10 cellular contexts compared by ENCODE assay signal in the genomic region with DNA sequence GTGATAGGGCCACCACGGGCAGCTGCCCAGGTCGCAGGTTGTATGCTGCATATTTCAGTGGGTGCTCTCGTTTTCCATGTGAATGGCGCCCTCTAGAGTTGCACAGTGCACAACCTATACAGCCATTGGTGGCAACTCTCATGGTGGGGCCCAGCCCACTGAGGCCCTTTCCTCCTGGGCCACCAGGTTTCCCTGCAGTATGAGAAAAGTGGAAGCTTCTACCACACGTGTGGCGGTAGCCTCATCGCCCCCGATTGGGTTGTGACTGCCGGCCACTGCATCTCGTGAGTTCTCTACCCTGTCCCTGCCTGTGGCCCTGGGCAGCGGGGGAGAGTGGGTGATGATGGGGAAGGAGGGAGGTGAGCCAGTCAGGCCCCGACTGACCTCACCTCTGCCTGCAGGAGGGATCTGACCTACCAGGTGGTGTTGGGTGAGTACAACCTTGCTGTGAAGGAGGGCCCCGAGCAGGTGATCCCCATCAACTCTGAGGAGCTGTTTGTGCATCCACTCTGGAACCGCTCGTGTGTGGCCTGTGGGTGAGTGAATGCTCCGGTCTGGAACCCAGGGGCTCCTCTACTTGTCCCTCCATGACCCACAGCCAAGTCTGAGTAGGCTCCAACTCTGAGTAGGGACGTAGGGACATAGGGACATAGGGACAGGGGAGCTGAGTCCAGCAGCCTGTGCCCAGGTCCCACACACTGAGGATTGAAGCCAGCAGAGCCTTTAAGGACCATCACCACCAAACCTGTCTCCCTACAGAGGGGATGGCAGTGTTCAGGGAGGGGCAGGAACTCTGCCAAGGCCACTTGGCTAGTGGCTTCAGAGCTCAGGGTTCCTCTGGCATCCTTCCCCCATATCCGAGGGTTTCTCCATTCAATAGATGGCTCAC. TPM values are rescaled to one million over a fixed set of nuclear protein-coding genes. Genes with fewer than 3 reads are reported as not detected.
DNase-seq lines count a peak whose midpoint lies in the region; ATAC-seq and TF ChIP-seq lines count a peak whose summit lies in the region.
"Not testable (repeated sequence)": the region's sequence is repeated elsewhere in the genome, so short reads cannot be mapped to it uniquely, and the experiment has no call there.
"Had no signal": no experiment of that assay in that cellular context is flagged by ENCODE, and none has a peak within 500 bp of the region (broad histone marks: within the 10 kb centered on the region; RNA-seq: fewer than 3 reads in every experiment).

No MANE protein-coding gene starts in this region.

- H3K9me3 ChIP-seq in OCI-LY1 (ENCODE audit: low read length); left ventricle myocardium inferior (replicated peaks); upper lobe of left lung: not testable (repeated sequence)

- H3K4me3 Mint-ChIP-seq in activated CD8-positive, alpha-beta T cell treated with anti-CD3 and anti-CD28 coated beads, Interleukin-2, amount 10 ng/mL, durations not matched to agents 7 days and 5 days; chondrocyte (ENCODE audit: unreplicated experiment); neural crest cell: not testable (repeated sequence)

- intact Hi-C loops in left ventricle myocardium inferior (cut with micrococcal nuclease) = not testable (repeated sequence)

- not testable (repeated sequence) for H3K27me3 ChIP-seq in OCI-LY1 (ENCODE audit: insufficient read depth, low read length); left ventricle myocardium inferior (ENCODE audit: low read depth); upper lobe of left lung

- CTCF ChIA-PET in activated CD8-positive, alpha-beta T cell treated with anti-CD3 and anti-CD28 coated beads, Interleukin-2, amount 10 ng/mL, durations not matched to agents 7 days and 5 days (lab: Charles Lee) = interaction anchor here (1.5 kb wide), 1 partner anchor 19 kb away, joined by 6 read pairs; no protein-coding TSS in a partner anchor

- not testable (repeated sequence) for TF ChIP-seq POLR2A in upper lobe of left lung (IDR thresholded peaks at IDR 0.05)

- not testable (repeated sequence) for H3K4me3 ChIP-seq in OCI-LY1 (ENCODE audit: low read depth, low read length, poor library complexity, severe bottlenecking); left ventricle myocardium inferior; upper lobe of left lung

- not testable (repeated sequence) for H3K4me1 Mint-ChIP-seq in activated CD8-positive, alpha-beta T cell treated with anti-CD3 and anti-CD28 coated beads, Interleukin-2, amount 10 ng/mL, durations not matched to agents 7 days and 5 days (ENCODE audit: low read depth); chondrocyte (ENCODE audit: low read depth); neural crest cell

- DNase-seq in DMS79 (lab: John Stamatoyannopoulos, UW) = peak; percentile 14
- peak; percentile 57 for DNase-seq in KBM-7
- peak; percentile 67 for DNase-seq in activated CD8-positive, alpha-beta T cell treated with anti-CD3 and anti-CD28 coated beads, Interleukin-2, amount 10 ng/mL, durations not matched to agents 7 days and 5 days
- DNase-seq in chondrocyte (ENCODE audit: low spot score) = not testable (repeated sequence)
- peak; percentile 20 for DNase-seq in left ventricle myocardium inferior
- peak; percentile 51 for DNase-seq in neural crest cell (ENCODE audit: low read depth, low spot score)
- peak in 1 of 2 donors; percentile 55 for DNase-seq in upper lobe of left lung

- H3K4me1 ChIP-seq in OCI-LY1 (ENCODE audit: insufficient read depth, low read length, severe bottlenecking); left ventricle myocardium inferior; upper lobe of left lung: not testable (repeated sequence)

- H3K79me2 ChIP-seq in OCI-LY1 (ENCODE audit: insufficient read depth, low read length) = not testable (repeated sequence)

- H3K36me3 Mint-ChIP-seq in activated CD8-positive, alpha-beta T cell treated with anti-CD3 and anti-CD28 coated beads, Interleukin-2, amount 10 ng/mL, durations not matched to agents 7 days and 5 days (ENCODE audit: low read depth); chondrocyte (ENCODE audit: low read depth); neural crest cell (ENCODE audit: low read depth): not testable (repeated sequence)

- TF ChIP-seq CTCF in OCI-LY1 (IDR thresholded peaks at IDR 0.05; ENCODE audit: low read length) (peak; percentile 40; the same call in 1 of the 2 replicates), chondrocyte (IDR thresholded peaks at IDR 0.05) (peak; percentile 70), left ventricle myocardium inferior (IDR thresholded peaks at IDR 0.05; ENCODE audit: borderline replicate concordance) (peak; percentile 55), neural crest cell (conservative IDR thresholded peaks at IDR 0.05) (peak; percentile 51), upper lobe of left lung (IDR thresholded peaks at IDR 0.05) (peak in 3 of 6 experiments; percentile 21 to 34 (median 29))

- H3K9ac ChIP-seq in OCI-LY1 (ENCODE audit: low read length) = not testable (repeated sequence)

- POLR2A ChIA-PET in activated CD8-positive, alpha-beta T cell treated with anti-CD3 and anti-CD28 coated beads, Interleukin-2, amount 10 ng/mL, durations not matched to agents 7 days and 5 days (lab: Charles Lee) = not testable (repeated sequence)

- H3K36me3 ChIP-seq in OCI-LY1 (ENCODE audit: insufficient read depth, low read length); left ventricle myocardium inferior; upper lobe of left lung: not testable (repeated sequence)

- H3K27ac ChIP-seq in OCI-LY1 (ENCODE audit: low read depth, low read length, poor library complexity, severe bottlenecking); left ventricle myocardium inferior (replicated peaks); upper lobe of left lung: not testable (repeated sequence)

- not testable (repeated sequence) for H3K4me2 ChIP-seq in OCI-LY1 (ENCODE audit: low read length)

- 68% methylated on average over 17 to 18 of the region's 18 CpGs for WGBS in upper lobe of left lung, 2 donors

- not testable (repeated sequence) for H3F3A ChIP-seq in OCI-LY1 (ENCODE audit: insufficient read depth, low read length)

- H3K27me3 Mint-ChIP-seq in activated CD8-positive, alpha-beta T cell treated with anti-CD3 and anti-CD28 coated beads, Interleukin-2, amount 10 ng/mL, durations not matched to agents 7 days and 5 days (ENCODE audit: low read depth); chondrocyte (ENCODE audit: low read depth); neural crest cell (ENCODE audit: low read depth): not testable (repeated sequence)

- not testable (repeated sequence) for H3K9me3 Mint-ChIP-seq in activated CD8-positive, alpha-beta T cell treated with anti-CD3 and anti-CD28 coated beads, Interleukin-2, amount 10 ng/mL, durations not matched to agents 7 days and 5 days (ENCODE audit: insufficient read depth); chondrocyte (ENCODE audit: low read depth); neural crest cell

- not testable (repeated sequence) for H3K27ac Mint-ChIP-seq in activated CD8-positive, alpha-beta T cell treated with anti-CD3 and anti-CD28 coated beads, Interleukin-2, amount 10 ng/mL, durations not matched to agents 7 days and 5 days; chondrocyte (ENCODE audit: unreplicated experiment); neural crest cell (ENCODE audit: unreplicated experiment)

- in situ Hi-C loops in KBM-7 (cut with MboI; ENCODE audit: low pct_unique_long_range_greater_than_20kb, low sequenced_read_pairs) = not testable (repeated sequence)

- ATAC-seq in activated CD8-positive, alpha-beta T cell treated with anti-CD3 and anti-CD28 coated beads, Interleukin-2, amount 10 ng/mL, durations not matched to agents 7 days and 5 days = peak; percentile 85
- ATAC-seq in upper lobe of left lung (ENCODE audit: low FRiP score in 2 of 2) = peak; percentile 63 to 75

- H2AFZ ChIP-seq in OCI-LY1 (ENCODE audit: low read length) = not testable (repeated sequence)

- not testable (repeated sequence) for H3K9me2 ChIP-seq in OCI-LY1 (ENCODE audit: low read depth, low read length)

- not testable (repeated sequence) for TF ChIP-seq EP300 in upper lobe of left lung (IDR thresholded peaks at IDR 0.05)

- not testable (repeated sequence) for H4K20me1 ChIP-seq in OCI-LY1 (ENCODE audit: insufficient read depth, low read length)

RNA-seq across cellular contexts. Expression of gene CELA3A, which starts 4.0 kb away (rescaled TPM):
- not detected for total RNA-seq in activated CD8-positive, alpha-beta T cell treated with anti-CD3 and anti-CD28 coated beads, Interleukin-2, amount 10 ng/mL, durations not matched to agents 7 days and 5 days
- total RNA-seq in chondrocyte = not detected in 3 replicates
- total RNA-seq in left ventricle myocardium inferior = not detected
- not detected in 2 replicates for total RNA-seq in neural crest cell
- total RNA-seq in upper lobe of left lung = 10 to 100 TPM in 1 of 6 donors, 1 to 10 TPM in 1, not detected in 4; 7.5 to 17.0 TPM
- total RNA-seq: breast epithelium, SJSA1 had no signal

RNA-seq across cellular contexts. Expression of gene CELA3B, which starts 28.7 kb away (rescaled TPM):
- total RNA-seq in activated CD8-positive, alpha-beta T cell treated with anti-CD3 and anti-CD28 coated beads, Interleukin-2, amount 10 ng/mL, durations not matched to agents 7 days and 5 days = not detected
- total RNA-seq in chondrocyte (not detected in 3 replicates), left ventricle myocardium inferior (not detected), neural crest cell (not detected in 2 replicates), upper lobe of left lung (1 to 10 TPM in 2 of 6 donors, not detected in 4; 5.3 to 9.7 TPM)
- total RNA-seq: breast epithelium, SJSA1 had no signal

RNA-seq across cellular contexts. Expression of gene CDC42, which starts 47.0 kb away (rescaled TPM):
- 100 to 1,000 TPM; 365 to 389 TPM for total RNA-seq in activated CD8-positive, alpha-beta T cell treated with anti-CD3 and anti-CD28 coated beads, Interleukin-2, amount 10 ng/mL, durations not matched to agents 7 days and 5 days
- total RNA-seq in chondrocyte = 250 to 272 TPM (median 259 TPM) in 3 replicates
- 126 TPM for total RNA-seq in left ventricle myocardium inferior
- total RNA-seq in neural crest cell = 192 and 198 TPM in 2 replicates
- total RNA-seq in upper lobe of left lung = 100 to 1,000 TPM in 4 of 6 donors, 10 to 100 TPM in 2; 24.1 to 248 (median 213) TPM
